13 cellular contexts compared by ENCODE assay signal in the genomic region with DNA sequence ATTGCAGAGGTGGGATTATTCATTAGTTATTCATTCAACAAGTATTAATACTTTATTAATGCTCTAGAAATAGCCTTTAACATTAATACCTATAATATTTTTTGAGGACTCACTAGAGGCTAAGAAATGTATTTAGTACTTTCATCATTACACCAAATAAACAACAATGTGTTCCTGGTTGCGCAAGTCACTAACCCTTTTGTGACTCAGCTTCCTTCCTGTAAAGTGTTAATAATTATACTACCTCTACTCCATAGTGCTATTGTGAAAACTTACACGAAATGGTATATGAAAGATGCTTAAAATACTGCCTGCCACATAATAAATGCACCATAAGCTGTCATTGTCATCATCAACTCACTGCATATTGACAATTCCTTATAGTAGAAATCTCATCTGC.
A peak's percentile ranks its signal among the peaks of the same experiment; 100 is the strongest.
DNase-seq lines count a peak whose midpoint lies in the region; TF ChIP-seq lines count a peak whose summit lies in the region.
"Had no signal": no experiment of that assay in that cellular context is flagged by ENCODE, and none has a peak within 500 bp of the region (broad histone marks: within the 10 kb centered on the region; RNA-seq: fewer than 3 reads in every experiment).

No MANE protein-coding gene starts in this region.

- H3K4me3 ChIP-seq in choroid plexus epithelial cell (ENCODE audit: low read depth, low read length), result no peak overlapping the region
- no peak overlapping the region for H3K4me3 ChIP-seq in skeletal muscle cell (ENCODE audit: low read depth, low read length)
- H3K4me3 ChIP-seq in Peyer's patch, result no peak overlapping the region

- TF ChIP-seq CTCF in choroid plexus epithelial cell (conservative IDR thresholded peaks at IDR 0.05; ENCODE audit: low read depth, low read length) (no peak), GM10266 (IDR thresholded peaks at IDR 0.05; ENCODE audit: control insufficient read depth, insufficient read depth, low read depth, missing control alignments) (no peak), Peyer's patch (IDR thresholded peaks at IDR 0.05) (no peak)

- no peaks in the 10 kb centered on the region for H3K27me3 ChIP-seq in Peyer's patch

- TF ChIP-seq POLR2A in Peyer's patch (IDR thresholded peaks at IDR 0.05), result no peak

- H3K27ac ChIP-seq in Peyer's patch, result no peak overlapping the region

- peak; percentile 23 for DNase-seq in SIG-M5 treated with dmso at 0.1 percent for 504 hours (lab: John Stamatoyannopoulos, UW; ENCODE audit: unreplicated experiment)
- no peak for DNase-seq in SIG-M5 (lab: John Stamatoyannopoulos, UW)
- DNase-seq in HT1080 (ENCODE audit: low read depth), result peak; percentile 40
- peak; percentile 66 for DNase-seq in choroid plexus epithelial cell (ENCODE audit: low read depth)
- DNase-seq in skeletal muscle cell (ENCODE audit: low read depth), result peak; percentile 25
- DNase-seq in GM10266 (ENCODE audit: extremely low spot score), result no peak
- DNase-seq in COLO668 (lab: John Stamatoyannopoulos, UW; ENCODE audit: unreplicated experiment), result no peak
- no peak for DNase-seq in Peyer's patch
- DNase-seq: activated CD8-positive, alpha-beta memory T cell treated with anti-CD3 and anti-CD28 coated beads for 24 hours; amniotic stem cell; left ventricle myocardium superior; NCI-H510A; stimulated activated CD4-positive, alpha-beta T cell treated with anti-CD3 and anti-CD28 coated beads, Interleukin-4, amount 100 ng/mL, for 1 hour had no signal

- H3K4me1 ChIP-seq in Peyer's patch, result no peaks in the 10 kb centered on the region

- no peaks in the 10 kb centered on the region for H3K9me3 ChIP-seq in Peyer's patch

- no peaks in the 10 kb centered on the region for H3K36me3 ChIP-seq in Peyer's patch

Comparison
In these comparisons a context has a peak if more than half of its experiments do, and no peak if none do; other contexts are left out.
1. DNase-seq: peak in SIG-M5 treated with dmso at 0.1 percent for 504 hours (single experiment), HT1080 (single experiment), choroid plexus epithelial cell (single experiment) and skeletal muscle cell (single experiment); none in SIG-M5 (single experiment), GM10266 (single experiment), COLO668 (single experiment) and Peyer's patch (0 of 3).